Comparison of ENCODE assay signal across 9 cellular contexts in genomic region chr6:134435814-134436280, GRCh38.
A peak's percentile ranks its signal among the peaks of the same experiment; 100 is the strongest.
DNase-seq lines count a peak whose midpoint lies in the region; ATAC-seq, FAIRE-seq and TF ChIP-seq lines count a peak whose summit lies in the region.
"Had no signal": no experiment of that assay in that cellular context is flagged by ENCODE, and none has a peak within 500 bp of the region (broad histone marks: within the 10 kb centered on the region; RNA-seq: fewer than 3 reads in every experiment).

No MANE protein-coding gene starts in this region.

- no peak for TF ChIP-seq CTCF in GM06990 (IDR thresholded peaks at IDR 0.05; ENCODE audit: insufficient read depth, low read length, poor library complexity, severe bottlenecking)
- no peak for TF ChIP-seq CTCF in GM12878 (IDR thresholded peaks at IDR 0.05 in 2 of 3, conservative IDR thresholded peaks at IDR 0.05 in 1 of 3; ENCODE audit: control insufficient read depth in 2 of 3, extremely low read depth in 1 of 3, insufficient read depth in 1 of 3, low read depth in 3 of 3, low read length in 3 of 3)
- no peak for TF ChIP-seq CTCF in osteoblast (IDR thresholded peaks at IDR 0.05; ENCODE audit: extremely low read depth, low read depth, low read length)
- no peak for TF ChIP-seq CTCF in GM13976 (IDR thresholded peaks at IDR 0.05; ENCODE audit: borderline replicate concordance, control extremely low read depth, extremely low read depth, insufficient read depth, missing control alignments)

- H3K27ac ChIP-seq in GM12878 (ENCODE audit: control insufficient read depth, insufficient read depth) (no peak overlapping the region), osteoblast (ENCODE audit: low read depth, low read length) (peak overlapping the region; percentile 92), small intestine (ENCODE audit: low read depth in 1 of 2, low read length in 1 of 2) (no peak overlapping the region)
- H3K27ac ChIP-seq: KMS-11 had no signal

- no peaks in the 10 kb centered on the region for H4K20me1 ChIP-seq in GM12878 (ENCODE audit: control insufficient read depth, insufficient read depth)
- no peaks in the 10 kb centered on the region for H4K20me1 ChIP-seq in osteoblast (ENCODE audit: insufficient read depth, low read length)

- peaks cover 9% of the 10 kb centered on the region for H3K4me1 ChIP-seq in GM12878 (ENCODE audit: control insufficient read depth, insufficient read depth, low read length)
- peaks cover 29% of the 10 kb centered on the region for H3K4me1 ChIP-seq in osteoblast (ENCODE audit: insufficient read depth, low read length)
- no peaks in the 10 kb centered on the region for H3K4me1 ChIP-seq in small intestine (ENCODE audit: control insufficient read depth in 2 of 2, insufficient read depth in 1 of 2, low read depth in 1 of 2, low read length in 1 of 2)

- TF ChIP-seq RAD21 in GM12878 (IDR thresholded peaks at IDR 0.05; ENCODE audit: insufficient read depth, low read depth, low read length): no peak

- H3K9ac ChIP-seq in GM12878 (ENCODE audit: control insufficient read depth, insufficient read depth, low read length): no peak overlapping the region
- H3K9ac ChIP-seq: KMS-11 had no signal

- 3% methylated on average over 3 of the region's 3 CpGs for WGBS in GM12878 (ENCODE audit: insufficient coverage, insufficient replicate concordance, low lambda C conversion rate, missing lambda C conversion rate)
- WGBS in small intestine, 3 donors: 34 to 77% (median 46%) methylated on average over 3 of the region's 3 CpGs

- H3K4me3 ChIP-seq in GM06990 (replicated peaks; ENCODE audit: low read depth, low read length) (peak overlapping the region; percentile 25), GM12878 (peak overlapping the region; percentile 9; the same call in 1 of the 2 replicates), osteoblast (ENCODE audit: insufficient read depth, low read length) (peak overlapping the region; percentile 52), small intestine (ENCODE audit: low read depth in 1 of 2, low read length in 2 of 2) (no peak overlapping the region)

- H3K36me3 ChIP-seq in GM06990 (ENCODE audit: control insufficient read depth, insufficient read depth, low read length): no peaks in the 10 kb centered on the region
- no peaks in the 10 kb centered on the region for H3K36me3 ChIP-seq in GM12878 (ENCODE audit: control insufficient read depth in 2 of 2, insufficient read depth in 2 of 2, low read length in 1 of 2)
- H3K36me3 ChIP-seq in osteoblast (ENCODE audit: insufficient read depth, low read length): no peaks in the 10 kb centered on the region
- H3K36me3 ChIP-seq in small intestine (ENCODE audit: control insufficient read depth in 2 of 2, insufficient read depth in 2 of 2, low read length in 2 of 2): no peaks in the 10 kb centered on the region

- in situ Hi-C loops in GM12878 (cut with MboI) (no loop called here), GM13976 (cut with MboI; ENCODE audit: low sequenced_read_pairs, unreplicated experiment) (no loop called here)

- SMC1A ChIA-PET in GM12878 (lab: Charles Lee; ENCODE audit: uncharacterized antibody, unreplicated experiment): interaction anchor here (1.0 to 2.8 kb wide), 5 partner anchors 13 to 87 kb away, joined by 3 to 12 read pairs (median 4); no protein-coding TSS in a partner anchor

- POLR2A ChIA-PET in GM12878 (lab: Charles Lee): no interaction called here

- DNase-seq in GM06990 (ENCODE audit: extremely low read depth, insufficient read length) (no peak), GM12878 (ENCODE audit: low read depth, low spot score) (no peak), osteoblast (ENCODE audit: insufficient read length, low spot score, missing footprints) (no peak), NOMO-1 (lab: John Stamatoyannopoulos, UW; ENCODE audit: unreplicated experiment in 2 of 2) (no peak), small intestine (no peak), GM13976 (ENCODE audit: low spot score) (no peak)

- H2AFZ ChIP-seq in GM12878 (ENCODE audit: control insufficient read depth, low read depth, low read length) (peak overlapping the region; percentile 29; the same call in 1 of the 2 replicates), osteoblast (ENCODE audit: low read length) (peak overlapping the region; percentile 59)

- BruUV-seq in GM12878 (replicated peaks; lab: Mats Ljungman, UMichigan): no TSS peak

- no peaks in the 10 kb centered on the region for H3K9me3 ChIP-seq in GM12878 (replicated peaks; ENCODE audit: control insufficient read depth, insufficient read depth, low read length)
- no peaks in the 10 kb centered on the region for H3K9me3 ChIP-seq in osteoblast (ENCODE audit: low read depth, low read length)
- no peaks in the 10 kb centered on the region for H3K9me3 ChIP-seq in small intestine (ENCODE audit: control insufficient read depth, low read depth)

- ATAC-seq in HG03025 (IDR thresholded peaks at IDR 0.05; ENCODE audit: low FRiP score, unreplicated experiment): peak; percentile 26
- peak; percentile 42; the same call in 2 of the 3 replicates for ATAC-seq in GM12878
- ATAC-seq in HG02623 (IDR thresholded peaks at IDR 0.05; ENCODE audit: unreplicated experiment): no peak

- no peak for TF ChIP-seq EP300 in GM12878 (IDR thresholded peaks at IDR 0.05; ENCODE audit: borderline replicate concordance in 1 of 2, control insufficient read depth in 1 of 2, low read depth in 2 of 2, low read length in 2 of 2)

- H3K27me3 ChIP-seq in GM06990 (replicated peaks; ENCODE audit: control insufficient read depth, insufficient read depth, low read length) (no peaks in the 10 kb centered on the region), GM12878 (replicated peaks in 1 of 2; ENCODE audit: control insufficient read depth in 2 of 2, insufficient read depth in 2 of 2, low read length in 1 of 2) (no peaks in the 10 kb centered on the region), osteoblast (ENCODE audit: insufficient read depth, low read length) (no peaks in the 10 kb centered on the region), small intestine (ENCODE audit: control insufficient read depth in 2 of 2, insufficient read depth in 2 of 2, low read length in 2 of 2) (no peaks in the 10 kb centered on the region)

- CTCF ChIA-PET in GM12878 (lab: Yijun Ruan, JAX): interaction anchor here (1.4 to 2.7 kb wide), 2 partner anchors 205 to 262 kb away, joined by 3 to 9 read pairs; no protein-coding TSS in a partner anchor

- H3K79me2 ChIP-seq in GM12878 (ENCODE audit: control insufficient read depth, insufficient read depth, low read length) (no peaks in the 10 kb centered on the region), osteoblast (ENCODE audit: insufficient read depth, low read length) (no peaks in the 10 kb centered on the region)

- intact Hi-C loops in GM12878 (cut with micrococcal nuclease; ENCODE audit: unreplicated experiment): loop anchor here (2.0 to 5.0 kb wide), 3 partner anchors 57 to 259 kb away; no protein-coding TSS in a partner anchor

- peak overlapping the region; percentile 73 for H3K4me2 ChIP-seq in GM12878 (ENCODE audit: control insufficient read depth, insufficient read depth)
- peak overlapping the region; percentile 80 for H3K4me2 ChIP-seq in osteoblast (ENCODE audit: insufficient read depth, low read length)
- H3K4me2 ChIP-seq: KMS-11 had no signal

- FAIRE-seq in GM12878 (lab: Jason Lieb, UNC) (no peak), small intestine (lab: Jason Lieb, UNC) (no peak)

- RAD21 ChIA-PET in GM12878 (lab: Charles Lee; ENCODE audit: unreplicated experiment): interaction anchor here (0.9 to 1.0 kb wide), 2 partner anchors 43 to 62 kb away, joined by 3 to 5 read pairs; no protein-coding TSS in a partner anchor

- TF ChIP-seq POLR2A in GM12878 (IDR thresholded peaks at IDR 0.05; ENCODE audit: low read depth, low read length): no peak

TF ChIP-seq in GM12878, 131 proteins besides CTCF, POLR2A, EP300 and RAD21:
- TF ChIP-seq PAX8 (IDR thresholded peaks at IDR 0.05) (no peak), SIX5 (IDR thresholded peaks at IDR 0.05; ENCODE audit: low read depth, low read length, severe bottlenecking) (no peak), MYC (IDR thresholded peaks at IDR 0.05; ENCODE audit: insufficient read depth, insufficient read length, insufficient replicate concordance, low read length, severe bottlenecking) (no peak), CREB1 (IDR thresholded peaks at IDR 0.05; ENCODE audit: low read depth) (no peak), MTA3 (IDR thresholded peaks at IDR 0.05; ENCODE audit: borderline replicate concordance, low read length) (no peak), HDAC2 (IDR thresholded peaks at IDR 0.05) (no peak), SMAD5 (IDR thresholded peaks at IDR 0.05; ENCODE audit: low read depth) (no peak), POU2F2 (IDR thresholded peaks at IDR 0.05; ENCODE audit: borderline replicate concordance, low read depth, low read length) (no peak), BHLHE40 (IDR thresholded peaks at IDR 0.05; ENCODE audit: borderline replicate concordance in 1 of 2, low read depth in 2 of 2, low read length in 1 of 2) (no peak), BMI1 (IDR thresholded peaks at IDR 0.05; ENCODE audit: borderline replicate concordance) (no peak), RELA (IDR thresholded peaks at IDR 0.05; ENCODE audit: borderline replicate concordance, partially characterized antibody) (no peak), IKZF2 (IDR thresholded peaks at IDR 0.05) (no peak), FOXM1 (IDR thresholded peaks at IDR 0.05; ENCODE audit: low read depth, low read length) (no peak)
TF ChIP-seq in GM12878: peak in this region for 0.

Comparison
In these comparisons a context has a peak if more than half of its experiments do, and no peak if none do; other contexts are left out.
1. H3K4me3 ChIP-seq: peak in GM06990 (single experiment), GM12878 (single experiment) and osteoblast (single experiment); none in small intestine (0 of 2).